In the genomic region with DNA sequence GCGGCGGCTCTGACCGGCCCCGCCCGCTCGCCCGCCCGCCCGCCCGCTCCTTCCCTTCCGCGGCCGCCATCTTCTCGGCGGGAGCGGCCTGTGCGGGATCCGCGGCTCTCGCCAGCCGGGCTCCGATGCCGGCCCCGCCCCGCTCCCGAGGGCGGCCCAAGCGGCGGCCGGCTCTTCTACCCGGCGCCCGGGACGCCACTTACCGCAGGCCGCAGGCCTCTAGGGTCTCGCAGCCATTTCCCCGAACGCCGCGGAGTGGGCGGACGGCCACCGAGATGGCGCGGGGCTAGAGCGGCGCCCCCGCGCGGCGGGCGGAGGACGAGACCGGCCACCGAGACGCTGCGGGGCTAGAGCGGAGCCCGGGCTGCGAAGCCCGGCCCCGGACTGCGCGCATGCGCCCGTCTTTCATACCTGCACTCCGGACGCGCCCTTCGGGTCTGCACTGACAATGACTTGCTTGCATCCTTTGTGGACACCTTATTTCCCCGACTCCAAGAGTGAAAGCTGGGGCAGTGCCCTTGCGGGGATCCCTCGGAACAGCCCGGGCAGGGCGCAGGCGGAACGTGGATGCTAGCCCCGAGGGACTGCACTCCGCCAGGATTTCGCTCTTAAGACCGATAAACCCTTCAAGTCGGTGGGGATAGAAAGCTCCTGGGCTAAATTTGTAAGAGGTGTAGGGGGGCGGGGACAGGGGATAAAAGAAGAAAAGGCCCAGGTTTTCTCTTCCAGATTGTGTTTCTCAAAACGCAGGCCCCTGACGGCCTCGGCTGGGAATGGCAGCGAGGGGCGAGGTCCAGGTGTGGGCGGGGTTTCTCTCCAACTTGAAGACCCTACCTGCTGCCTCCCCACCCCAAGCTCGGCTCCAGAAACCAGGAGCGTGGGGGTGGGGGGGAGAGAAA, we compare ENCODE assay signal across 1 cellular context.
TF ChIP-seq lines count a peak whose summit lies in the region.

TSS of gene DIDO1 (minus strand) at position 277 of the 899 bp plus-strand sequence.

TF ChIP-seq in HepG2, 621 proteins besides CTCF, POLR2A, EP300 and RAD21 (continued from another document and continues in another):
- TF ChIP-seq, protein P1, sequence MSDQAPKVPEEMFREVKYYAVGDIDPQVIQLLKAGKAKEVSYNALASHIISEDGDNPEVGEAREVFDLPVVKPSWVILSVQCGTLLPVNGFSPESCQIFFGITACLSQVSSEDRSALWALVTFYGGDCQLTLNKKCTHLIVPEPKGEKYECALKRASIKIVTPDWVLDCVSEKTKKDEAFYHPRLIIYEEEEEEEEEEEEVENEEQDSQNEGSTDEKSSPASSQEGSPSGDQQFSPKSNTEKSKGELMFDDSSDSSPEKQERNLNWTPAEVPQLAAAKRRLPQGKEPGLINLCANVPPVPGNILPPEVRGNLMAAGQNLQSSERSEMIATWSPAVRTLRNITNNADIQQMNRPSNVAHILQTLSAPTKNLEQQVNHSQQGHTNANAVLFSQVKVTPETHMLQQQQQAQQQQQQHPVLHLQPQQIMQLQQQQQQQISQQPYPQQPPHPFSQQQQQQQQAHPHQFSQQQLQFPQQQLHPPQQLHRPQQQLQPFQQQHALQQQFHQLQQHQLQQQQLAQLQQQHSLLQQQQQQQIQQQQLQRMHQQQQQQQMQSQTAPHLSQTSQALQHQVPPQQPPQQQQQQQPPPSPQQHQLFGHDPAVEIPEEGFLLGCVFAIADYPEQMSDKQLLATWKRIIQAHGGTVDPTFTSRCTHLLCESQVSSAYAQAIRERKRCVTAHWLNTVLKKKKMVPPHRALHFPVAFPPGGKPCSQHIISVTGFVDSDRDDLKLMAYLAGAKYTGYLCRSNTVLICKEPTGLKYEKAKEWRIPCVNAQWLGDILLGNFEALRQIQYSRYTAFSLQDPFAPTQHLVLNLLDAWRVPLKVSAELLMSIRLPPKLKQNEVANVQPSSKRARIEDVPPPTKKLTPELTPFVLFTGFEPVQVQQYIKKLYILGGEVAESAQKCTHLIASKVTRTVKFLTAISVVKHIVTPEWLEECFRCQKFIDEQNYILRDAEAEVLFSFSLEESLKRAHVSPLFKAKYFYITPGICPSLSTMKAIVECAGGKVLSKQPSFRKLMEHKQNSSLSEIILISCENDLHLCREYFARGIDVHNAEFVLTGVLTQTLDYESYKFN (CRISPR knock-in tag; conservative IDR thresholded peaks at IDR 0.05), result peak; percentile 59
- peak; percentile 10; the same call in 1 of the 2 replicates for TF ChIP-seq DR1 (CRISPR knock-in tag; IDR thresholded peaks at IDR 0.05)
- peak; percentile 52; the same call in 1 of the 2 replicates for TF ChIP-seq ZNF329 (CRISPR knock-in tag; IDR thresholded peaks at IDR 0.05; ENCODE audit: low read depth)
- TF ChIP-seq SAP130 (CRISPR knock-in tag; IDR thresholded peaks at IDR 0.05; ENCODE audit: low read depth), result peak; percentile 91
- no peak for TF ChIP-seq ZNF383 (CRISPR knock-in tag; IDR thresholded peaks at IDR 0.05; ENCODE audit: borderline replicate concordance)
- TF ChIP-seq HOXA9 (CRISPR knock-in tag; IDR thresholded peaks at IDR 0.05; ENCODE audit: borderline replicate concordance), result no peak
- TF ChIP-seq ATF1 (CRISPR knock-in tag; IDR thresholded peaks at IDR 0.05), result no peak
- no peak for TF ChIP-seq RFX3 (CRISPR knock-in tag; IDR thresholded peaks at IDR 0.05)
- TF ChIP-seq HES4 (CRISPR knock-in tag; IDR thresholded peaks at IDR 0.05; ENCODE audit: borderline replicate concordance), result peak; percentile 4; the same call in 1 of the 2 replicates
- TF ChIP-seq ASH2L (IDR thresholded peaks at IDR 0.05; ENCODE audit: insufficient read length, low read depth, low read length), result peak; percentile 94
- no peak; the same call in 1 of the 2 replicates for TF ChIP-seq ZNF232 (CRISPR knock-in tag; IDR thresholded peaks at IDR 0.05; ENCODE audit: borderline replicate concordance)
- TF ChIP-seq NPAS2 (CRISPR knock-in tag; IDR thresholded peaks at IDR 0.05; ENCODE audit: borderline replicate concordance), result no peak
- TF ChIP-seq, protein P2, sequence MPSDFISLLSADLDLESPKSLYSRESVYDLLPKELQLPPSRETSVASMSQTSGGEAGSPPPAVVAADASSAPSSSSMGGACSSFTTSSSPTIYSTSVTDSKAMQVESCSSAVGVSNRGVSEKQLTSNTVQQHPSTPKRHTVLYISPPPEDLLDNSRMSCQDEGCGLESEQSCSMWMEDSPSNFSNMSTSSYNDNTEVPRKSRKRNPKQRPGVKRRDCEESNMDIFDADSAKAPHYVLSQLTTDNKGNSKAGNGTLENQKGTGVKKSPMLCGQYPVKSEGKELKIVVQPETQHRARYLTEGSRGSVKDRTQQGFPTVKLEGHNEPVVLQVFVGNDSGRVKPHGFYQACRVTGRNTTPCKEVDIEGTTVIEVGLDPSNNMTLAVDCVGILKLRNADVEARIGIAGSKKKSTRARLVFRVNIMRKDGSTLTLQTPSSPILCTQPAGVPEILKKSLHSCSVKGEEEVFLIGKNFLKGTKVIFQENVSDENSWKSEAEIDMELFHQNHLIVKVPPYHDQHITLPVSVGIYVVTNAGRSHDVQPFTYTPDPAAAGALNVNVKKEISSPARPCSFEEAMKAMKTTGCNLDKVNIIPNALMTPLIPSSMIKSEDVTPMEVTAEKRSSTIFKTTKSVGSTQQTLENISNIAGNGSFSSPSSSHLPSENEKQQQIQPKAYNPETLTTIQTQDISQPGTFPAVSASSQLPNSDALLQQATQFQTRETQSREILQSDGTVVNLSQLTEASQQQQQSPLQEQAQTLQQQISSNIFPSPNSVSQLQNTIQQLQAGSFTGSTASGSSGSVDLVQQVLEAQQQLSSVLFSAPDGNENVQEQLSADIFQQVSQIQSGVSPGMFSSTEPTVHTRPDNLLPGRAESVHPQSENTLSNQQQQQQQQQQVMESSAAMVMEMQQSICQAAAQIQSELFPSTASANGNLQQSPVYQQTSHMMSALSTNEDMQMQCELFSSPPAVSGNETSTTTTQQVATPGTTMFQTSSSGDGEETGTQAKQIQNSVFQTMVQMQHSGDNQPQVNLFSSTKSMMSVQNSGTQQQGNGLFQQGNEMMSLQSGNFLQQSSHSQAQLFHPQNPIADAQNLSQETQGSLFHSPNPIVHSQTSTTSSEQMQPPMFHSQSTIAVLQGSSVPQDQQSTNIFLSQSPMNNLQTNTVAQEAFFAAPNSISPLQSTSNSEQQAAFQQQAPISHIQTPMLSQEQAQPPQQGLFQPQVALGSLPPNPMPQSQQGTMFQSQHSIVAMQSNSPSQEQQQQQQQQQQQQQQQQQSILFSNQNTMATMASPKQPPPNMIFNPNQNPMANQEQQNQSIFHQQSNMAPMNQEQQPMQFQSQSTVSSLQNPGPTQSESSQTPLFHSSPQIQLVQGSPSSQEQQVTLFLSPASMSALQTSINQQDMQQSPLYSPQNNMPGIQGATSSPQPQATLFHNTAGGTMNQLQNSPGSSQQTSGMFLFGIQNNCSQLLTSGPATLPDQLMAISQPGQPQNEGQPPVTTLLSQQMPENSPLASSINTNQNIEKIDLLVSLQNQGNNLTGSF (CRISPR knock-in tag; IDR thresholded peaks at IDR 0.05), result peak; percentile 82; the same call in 1 of the 2 replicates
- TF ChIP-seq CEBPZ (IDR thresholded peaks at IDR 0.05; ENCODE audit: low read length), result no peak
- no peak for TF ChIP-seq ZNF484 (CRISPR knock-in tag; IDR thresholded peaks at IDR 0.05; ENCODE audit: borderline replicate concordance, low read depth)
- peak; percentile 90; the same call in 1 of the 2 replicates for TF ChIP-seq ZNF44 (CRISPR knock-in tag; IDR thresholded peaks at IDR 0.05)
- no peak for TF ChIP-seq ZNF230 (CRISPR knock-in tag; IDR thresholded peaks at IDR 0.05)
- TF ChIP-seq ZNF598 (CRISPR knock-in tag; IDR thresholded peaks at IDR 0.05; ENCODE audit: borderline replicate concordance), result peak; percentile 25; the same call in 1 of the 2 replicates
- peak; percentile 55; the same call in 1 of the 2 replicates for TF ChIP-seq ZNF709 (CRISPR knock-in tag; IDR thresholded peaks at IDR 0.05)
- TF ChIP-seq ZNF124 (CRISPR knock-in tag; IDR thresholded peaks at IDR 0.05), result peak; percentile 68; the same call in 1 of the 2 replicates
- TF ChIP-seq STAT5B (CRISPR knock-in tag; IDR thresholded peaks at IDR 0.05), result peak; percentile 52; the same call in 1 of the 2 replicates
- no peak for TF ChIP-seq THAP9 (CRISPR knock-in tag; IDR thresholded peaks at IDR 0.05; ENCODE audit: borderline replicate concordance)
- peak; percentile 55; the same call in 1 of the 2 replicates for TF ChIP-seq TEAD2 (CRISPR knock-in tag; IDR thresholded peaks at IDR 0.05)
- peak; percentile 60; the same call in 1 of the 2 replicates for TF ChIP-seq RFXANK (CRISPR knock-in tag; IDR thresholded peaks at IDR 0.05)
- no peak for TF ChIP-seq FOXJ3 (CRISPR knock-in tag; IDR thresholded peaks at IDR 0.05; ENCODE audit: borderline replicate concordance)
- TF ChIP-seq, protein P3, sequence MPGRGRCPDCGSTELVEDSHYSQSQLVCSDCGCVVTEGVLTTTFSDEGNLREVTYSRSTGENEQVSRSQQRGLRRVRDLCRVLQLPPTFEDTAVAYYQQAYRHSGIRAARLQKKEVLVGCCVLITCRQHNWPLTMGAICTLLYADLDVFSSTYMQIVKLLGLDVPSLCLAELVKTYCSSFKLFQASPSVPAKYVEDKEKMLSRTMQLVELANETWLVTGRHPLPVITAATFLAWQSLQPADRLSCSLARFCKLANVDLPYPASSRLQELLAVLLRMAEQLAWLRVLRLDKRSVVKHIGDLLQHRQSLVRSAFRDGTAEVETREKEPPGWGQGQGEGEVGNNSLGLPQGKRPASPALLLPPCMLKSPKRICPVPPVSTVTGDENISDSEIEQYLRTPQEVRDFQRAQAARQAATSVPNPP (CRISPR knock-in tag; IDR thresholded peaks at IDR 0.05), result 0 out of 2 replicates have a peak, but pooled peaks have one; percentile 92
- no peak for TF ChIP-seq PTBP1 (IDR thresholded peaks at IDR 0.05; ENCODE audit: low read depth, low read length, poor library complexity, severe bottlenecking)
- TF ChIP-seq NFE2 (CRISPR knock-in tag; IDR thresholded peaks at IDR 0.05), result no peak
- no peak for TF ChIP-seq ZNF512 (CRISPR knock-in tag; IDR thresholded peaks at IDR 0.05)
- TF ChIP-seq MYNN (CRISPR knock-in tag; IDR thresholded peaks at IDR 0.05; ENCODE audit: low read depth), result no peak
- TF ChIP-seq, protein P4, sequence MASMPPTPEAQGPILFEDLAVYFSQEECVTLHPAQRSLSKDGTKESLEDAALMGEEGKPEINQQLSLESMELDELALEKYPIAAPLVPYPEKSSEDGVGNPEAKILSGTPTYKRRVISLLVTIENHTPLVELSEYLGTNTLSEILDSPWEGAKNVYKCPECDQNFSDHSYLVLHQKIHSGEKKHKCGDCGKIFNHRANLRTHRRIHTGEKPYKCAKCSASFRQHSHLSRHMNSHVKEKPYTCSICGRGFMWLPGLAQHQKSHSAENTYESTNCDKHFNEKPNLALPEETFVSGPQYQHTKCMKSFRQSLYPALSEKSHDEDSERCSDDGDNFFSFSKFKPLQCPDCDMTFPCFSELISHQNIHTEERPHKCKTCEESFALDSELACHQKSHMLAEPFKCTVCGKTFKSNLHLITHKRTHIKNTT (CRISPR knock-in tag; IDR thresholded peaks at IDR 0.05), result no peak
